Comparison of ENCODE assay signal across 17 cellular contexts in the genomic region with DNA sequence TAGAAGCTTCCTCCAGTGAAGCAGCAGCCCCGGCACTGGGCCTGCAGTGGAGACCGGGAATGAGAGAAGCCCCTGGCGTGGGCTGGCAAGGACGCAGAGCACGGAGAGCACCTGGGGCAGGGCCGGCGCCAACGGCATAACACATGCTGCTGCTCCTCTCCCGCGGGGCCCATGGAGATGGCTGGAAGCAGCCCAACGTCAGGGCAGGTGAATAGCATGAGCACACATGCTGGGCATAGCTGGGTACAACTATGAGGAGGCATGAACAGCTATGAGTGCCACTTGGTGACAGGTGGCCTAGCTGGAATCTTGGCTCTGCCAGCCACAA. TPM values are rescaled to one million over a fixed set of nuclear protein-coding genes. Genes with fewer than 3 reads are reported as not detected.
DNase-seq lines count a peak whose midpoint lies in the region; ATAC-seq and TF ChIP-seq lines count a peak whose summit lies in the region.
"Had no signal": no experiment of that assay in that cellular context is flagged by ENCODE, and none has a peak within 500 bp of the region (broad histone marks: within the 10 kb centered on the region; RNA-seq: fewer than 3 reads in every experiment).

No MANE protein-coding gene starts in this region.

- WGBS in thyroid gland, 2 donors, result 57 to 79% methylated on average over 5 to 11 of the region's 11 CpGs

- H3K9me3 Mint-ChIP-seq in activated naive CD4-positive, alpha-beta T cell treated with anti-CD3 and anti-CD28 coated beads for 36 hours, result no peaks in the 10 kb centered on the region
- H3K9me3 Mint-ChIP-seq in activated naive CD8-positive, alpha-beta T cell treated with anti-CD3 and anti-CD28 coated beads, Interleukin-2, amount 50 U/mL, for 24 hours, result no peaks in the 10 kb centered on the region
- H3K9me3 Mint-ChIP-seq: endodermal cell had no signal

- in situ Hi-C loops in GM13977 (cut with MboI; ENCODE audit: low pct_unique_long_range_greater_than_20kb, low sequenced_read_pairs, unreplicated experiment), result no loop called here

- ATAC-seq in activated naive CD8-positive, alpha-beta T cell treated with anti-CD3 and anti-CD28 coated beads, Interleukin-2, amount 50 U/mL, for 24 hours, result no peak
- no peak for ATAC-seq in GM21619 (IDR thresholded peaks at IDR 0.05; ENCODE audit: unreplicated experiment)

- TF ChIP-seq CTCF in thyroid gland (IDR thresholded peaks at IDR 0.05) (no peak), GM13977 (IDR thresholded peaks at IDR 0.05; ENCODE audit: extremely low read depth, insufficient read depth, missing control alignments) (no peak)

- H3K4me1 ChIP-seq in thyroid gland, result no peaks in the 10 kb centered on the region
- H3K4me1 ChIP-seq: right atrium auricular region had no signal

- CTCF ChIA-PET in activated naive CD4-positive, alpha-beta T cell treated with anti-CD3 and anti-CD28 coated beads for 36 hours (lab: Charles Lee), result interaction anchor here (1.6 kb wide), 1 partner anchor 11 kb away, joined by 4 read pairs; no protein-coding TSS in a partner anchor

- no peak for TF ChIP-seq POLR2A in thyroid gland (IDR thresholded peaks at IDR 0.05)

- H3K27ac ChIP-seq in thyroid gland, result peak overlapping the region in 1 of 3 donors; percentile 51
- H3K27ac ChIP-seq: right atrium auricular region, VCaP had no signal

- no peaks in the 10 kb centered on the region for H3K27me3 ChIP-seq in thyroid gland
- H3K27me3 ChIP-seq: right atrium auricular region had no signal

- H3K36me3 Mint-ChIP-seq in activated naive CD4-positive, alpha-beta T cell treated with anti-CD3 and anti-CD28 coated beads for 36 hours (ENCODE audit: low read depth), result no peaks in the 10 kb centered on the region
- H3K36me3 Mint-ChIP-seq in activated naive CD8-positive, alpha-beta T cell treated with anti-CD3 and anti-CD28 coated beads, Interleukin-2, amount 50 U/mL, for 24 hours (ENCODE audit: low read depth), result peaks cover 22% of the 10 kb centered on the region

- H3K27me3 Mint-ChIP-seq in activated naive CD4-positive, alpha-beta T cell treated with anti-CD3 and anti-CD28 coated beads for 36 hours (ENCODE audit: low read depth), result peaks cover 3% of the 10 kb centered on the region
- no peaks in the 10 kb centered on the region for H3K27me3 Mint-ChIP-seq in activated naive CD8-positive, alpha-beta T cell treated with anti-CD3 and anti-CD28 coated beads, Interleukin-2, amount 50 U/mL, for 24 hours

- no peaks in the 10 kb centered on the region for H3K9me3 ChIP-seq in thyroid gland
- H3K9me3 ChIP-seq: right atrium auricular region had no signal

- peak overlapping the region; percentile 87 for H3K27ac Mint-ChIP-seq in activated naive CD4-positive, alpha-beta T cell treated with anti-CD3 and anti-CD28 coated beads for 36 hours
- peak overlapping the region; percentile 96 for H3K27ac Mint-ChIP-seq in activated naive CD8-positive, alpha-beta T cell treated with anti-CD3 and anti-CD28 coated beads, Interleukin-2, amount 50 U/mL, for 24 hours
- H3K27ac Mint-ChIP-seq: endodermal cell had no signal

- intact Hi-C loops in activated naive CD4-positive, alpha-beta T cell treated with anti-CD3 and anti-CD28 coated beads for 36 hours (cut with micrococcal nuclease), result no loop called here
- intact Hi-C loops in thyroid gland (cut with DNase I) (no loop called here), head of caudate nucleus (cut with DNase I) (no loop called here)

- no peaks in the 10 kb centered on the region for H3K36me3 ChIP-seq in thyroid gland
- H3K36me3 ChIP-seq: right atrium auricular region had no signal

- DNase-seq in activated naive CD4-positive, alpha-beta T cell treated with anti-CD3 and anti-CD28 coated beads for 36 hours, result no peak
- no peak for DNase-seq in activated naive CD4-positive, alpha-beta T cell treated with anti-CD3 and anti-CD28 coated beads, Interleukin-2, amount 50 U/mL, for 16 hours
- peak; percentile 31 for DNase-seq in NCI-H1105 (lab: John Stamatoyannopoulos, UW)
- DNase-seq in activated naive CD8-positive, alpha-beta T cell treated with anti-CD3 and anti-CD28 coated beads, Interleukin-2, amount 50 U/mL, for 24 hours, result no peak
- peak; percentile 67 to 70 for DNase-seq in thyroid gland
- no peak for DNase-seq in GM13977 (ENCODE audit: low spot score)
- no peak for DNase-seq in head of caudate nucleus
- DNase-seq: endodermal cell; GF-D8; hypothalamus; kidney glomerular epithelial cell; NK-92 treated with Interleukin-12 subunit alpha and Interleukin-12 subunit beta, amount 100 ng/mL, for 24 hours had no signal

- no peak overlapping the region for H3K4me3 ChIP-seq in thyroid gland (replicated peaks in 1 of 3)
- H3K4me3 ChIP-seq: right atrium auricular region had no signal

- H3K4me3 Mint-ChIP-seq in activated naive CD4-positive, alpha-beta T cell treated with anti-CD3 and anti-CD28 coated beads for 36 hours, result peak overlapping the region; percentile 8
- peak overlapping the region; percentile 68 for H3K4me3 Mint-ChIP-seq in activated naive CD8-positive, alpha-beta T cell treated with anti-CD3 and anti-CD28 coated beads, Interleukin-2, amount 50 U/mL, for 24 hours
- H3K4me3 Mint-ChIP-seq: endodermal cell had no signal

- peaks cover 70% of the 10 kb centered on the region for H3K4me1 Mint-ChIP-seq in activated naive CD4-positive, alpha-beta T cell treated with anti-CD3 and anti-CD28 coated beads for 36 hours (ENCODE audit: low read depth)
- peaks cover 89% of the 10 kb centered on the region for H3K4me1 Mint-ChIP-seq in activated naive CD8-positive, alpha-beta T cell treated with anti-CD3 and anti-CD28 coated beads, Interleukin-2, amount 50 U/mL, for 24 hours
- H3K4me1 Mint-ChIP-seq: endodermal cell had no signal

RNA-seq across cellular contexts. Expression of a gene that starts 46.4 kb away (rescaled TPM):
- total RNA-seq in activated naive CD4-positive, alpha-beta T cell treated with anti-CD3 and anti-CD28 coated beads for 36 hours, result 100 to 1,000 TPM; 323 to 328 TPM
- total RNA-seq in thyroid gland, result 10 to 100 TPM in 1 of 4 donors, 1 to 10 TPM in 3; 2.4 to 14.6 (median 5.0) TPM
- total RNA-seq: chondrocyte, MCF 10A had no signal

Comparison
In these comparisons a context has a peak if more than half of its experiments do, and no peak if none do; other contexts are left out.
1. DNase-seq: peak in NCI-H1105 (single experiment) and thyroid gland (2 of 2); none in activated naive CD4-positive, alpha-beta T cell treated with anti-CD3 and anti-CD28 coated beads for 36 hours (single experiment), activated naive CD4-positive, alpha-beta T cell treated with anti-CD3 and anti-CD28 coated beads, Interleukin-2, amount 50 U/mL, for 16 hours (single experiment), activated naive CD8-positive, alpha-beta T cell treated with anti-CD3 and anti-CD28 coated beads, Interleukin-2, amount 50 U/mL, for 24 hours (single experiment), GM13977 (single experiment) and head of caudate nucleus (0 of 42).
2. RNA of a gene that starts 46.4 kb away (total RNA-seq): 323 to 328 TPM in activated naive CD4-positive, alpha-beta T cell treated with anti-CD3 and anti-CD28 coated beads for 36 hours; 2.4 to 14.6 TPM in thyroid gland; every median in the first group is over 10 times any median in the second.